In the genomic region with DNA sequence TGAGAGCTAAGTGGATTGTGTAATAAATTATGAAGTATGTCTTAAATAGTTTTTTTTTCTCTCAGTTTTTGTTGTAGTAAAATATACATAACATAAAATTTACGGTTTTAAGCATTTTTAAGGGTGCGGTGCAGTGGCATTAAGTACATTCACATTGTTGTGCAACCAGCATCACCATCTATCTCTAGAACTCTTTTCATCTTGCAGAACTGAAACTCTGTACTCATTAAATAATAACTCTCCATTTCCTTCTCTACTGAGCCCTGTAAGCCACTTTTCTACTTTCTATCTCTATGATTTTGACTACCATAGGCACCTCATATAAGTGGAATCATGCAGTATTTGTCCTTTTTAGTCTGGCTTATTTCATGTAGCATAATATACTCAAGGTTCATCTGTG, we compare ENCODE assay signal across 12 cellular contexts.
DNase-seq lines count a peak whose midpoint lies in the region; ATAC-seq, FAIRE-seq and TF ChIP-seq lines count a peak whose summit lies in the region.
"Had no signal": no experiment of that assay in that cellular context is flagged by ENCODE, and none has a peak within 500 bp of the region (broad histone marks: within the 10 kb centered on the region; RNA-seq: fewer than 3 reads in every experiment).

No MANE protein-coding gene starts in this region.

- CTCF ChIA-PET in HepG2 (lab: Yijun Ruan, JAX; ENCODE audit: low intra/inter-chr PET ratio, low total read pairs): no interaction called here

- H3K79me2 ChIP-seq in HepG2 (ENCODE audit: insufficient read depth, low read length) (no peaks in the 10 kb centered on the region), GM23338 (replicated peaks; ENCODE audit: insufficient read depth) (peaks cover 17% of the 10 kb centered on the region; the same call in 1 of the 2 replicates)

- H3K27me3 ChIP-seq in HepG2 (ENCODE audit: control insufficient read depth in 1 of 2, insufficient read depth in 2 of 2, low read length in 2 of 2) (no peaks in the 10 kb centered on the region), GM23338 (ENCODE audit: insufficient read depth) (no peaks in the 10 kb centered on the region)

- peak; percentile 83 for ATAC-seq in GM18868 (IDR thresholded peaks at IDR 0.05; ENCODE audit: unreplicated experiment)
- peak; percentile 64 for ATAC-seq in GM21529 (IDR thresholded peaks at IDR 0.05; ENCODE audit: unreplicated experiment)
- peak; percentile 81 for ATAC-seq in HG03432 (IDR thresholded peaks at IDR 0.05; ENCODE audit: unreplicated experiment)
- no peak for ATAC-seq in HepG2
- ATAC-seq in GM23338: no peak

- 98% methylated on average over 2 of the region's 2 CpGs for WGBS in HepG2 (ENCODE audit: low lambda C conversion rate)

- H3K4me1 Mint-ChIP-seq in GM23338: no peaks in the 10 kb centered on the region

- TF ChIP-seq POLR2A in HepG2 (IDR thresholded peaks at IDR 0.05; ENCODE audit: insufficient read depth in 1 of 2, low read depth in 2 of 2, low read length in 2 of 2): no peak

- DNase-seq in HepG2 (ENCODE audit: low spot score) (no peak), NCI-H2196 treated with DMSO at 0.1 percent for 48 hours (lab: John Stamatoyannopoulos, UW; ENCODE audit: unreplicated experiment) (no peak), HPDE6-E6E7 (ENCODE audit: extremely low spot score) (no peak), GM23338 (ENCODE audit: low spot score) (no peak)
- DNase-seq in activated CD4-positive, alpha-beta T cell treated with anti-CD3 and anti-CD28 coated beads, Interleukin-2, amount 50 U/mL, for 4 hours: no peak
- DNase-seq: activated naive CD4-positive, alpha-beta T cell; DMS153 had no signal

- peaks cover 64% of the 10 kb centered on the region for H3K36me3 Mint-ChIP-seq in GM23338 (ENCODE audit: low read depth)

- TF ChIP-seq EP300 in HepG2 (IDR thresholded peaks at IDR 0.05; ENCODE audit: low read depth in 2 of 2, low read length in 2 of 2) (no peak), HepG2 (CRISPR knock-in tag; IDR thresholded peaks at IDR 0.05; ENCODE audit: borderline replicate concordance) (no peak)

- TF ChIP-seq CTCF in HepG2 (CRISPR knock-in tag; IDR thresholded peaks at IDR 0.05): no peak
- TF ChIP-seq CTCF in GM23338 (conservative IDR thresholded peaks at IDR 0.05; ENCODE audit: low read depth in 2 of 2): no peak

- H3K9me3 ChIP-seq in HepG2 (ENCODE audit: low read length): no peaks in the 10 kb centered on the region

- H3K27ac Mint-ChIP-seq in GM23338: no peak overlapping the region

- H3K4me1 ChIP-seq in HepG2 (ENCODE audit: insufficient read depth, low read length) (no peaks in the 10 kb centered on the region), GM23338 (ENCODE audit: insufficient read depth) (no peaks in the 10 kb centered on the region)

- no peak overlapping the region for H3K4me3 Mint-ChIP-seq in GM23338

- no peak overlapping the region for H2AFZ ChIP-seq in HepG2 (ENCODE audit: low read length)
- no peak overlapping the region for H2AFZ ChIP-seq in GM23338

- no peak for TF ChIP-seq RAD21 in HepG2 (CRISPR knock-in tag; IDR thresholded peaks at IDR 0.05)

- intact Hi-C loops in HepG2 (cut with micrococcal nuclease; ENCODE audit: unreplicated experiment): no loop called here

- H3K9ac ChIP-seq in HepG2 (ENCODE audit: insufficient read depth, low read depth, low read length): no peak overlapping the region

- H3K27ac ChIP-seq in HepG2 (ENCODE audit: extremely low read length, insufficient read depth, low read length) (no peak overlapping the region), GM23338 (ENCODE audit: low read depth) (no peak overlapping the region)

- POLR2A ChIA-PET in HepG2 (lab: Yijun Ruan, JAX): no interaction called here

- no peaks in the 10 kb centered on the region for H3K9me2 ChIP-seq in GM23338 (ENCODE audit: insufficient read depth)

- peaks cover 6 to 26% of the 10 kb centered on the region in 2 experiments for H3K36me3 ChIP-seq in HepG2 (replicated peaks in 1 of 2; ENCODE audit: control insufficient read depth in 1 of 2, insufficient read depth in 2 of 2, low read length in 2 of 2)
- peaks cover 9% of the 10 kb centered on the region for H3K36me3 ChIP-seq in GM23338 (ENCODE audit: insufficient read depth)

- FAIRE-seq in HepG2 (lab: Jason Lieb, UNC): no peak
- FAIRE-seq: islet of Langerhans, urothelium cell line had no signal

- no peaks in the 10 kb centered on the region; the same call in 1 of the 2 replicates for H3F3A ChIP-seq in GM23338 (replicated peaks; ENCODE audit: low read depth)

- no peaks in the 10 kb centered on the region for H4K20me1 ChIP-seq in HepG2 (ENCODE audit: insufficient read depth, low read length)
- H4K20me1 ChIP-seq in GM23338 (replicated peaks; ENCODE audit: insufficient read depth): peaks cover 11% of the 10 kb centered on the region; the same call in 1 of the 2 replicates

- no peak overlapping the region for H3K4me3 ChIP-seq in HepG2 (replicated peaks in 1 of 3; ENCODE audit: insufficient read depth in 1 of 3, low read depth in 2 of 3, low read length in 3 of 3)
- H3K4me3 ChIP-seq in GM23338: no peak overlapping the region

- H3K9me3 Mint-ChIP-seq in GM23338: no peaks in the 10 kb centered on the region

- no TSS peak for BruUV-seq in HepG2 (replicated peaks; lab: Mats Ljungman, UMichigan)

- in situ Hi-C loops in HepG2 (cut with HindIII; ENCODE audit: extremely low pct_ligation_motif_present, low pct_unique_long_range_greater_than_20kb): no loop called here

- H3K4me2 ChIP-seq in HepG2 (ENCODE audit: low read depth, low read length) (no peak overlapping the region), GM23338 (no peak overlapping the region)

- peaks cover 4% of the 10 kb centered on the region for H3K27me3 Mint-ChIP-seq in GM23338 (ENCODE audit: insufficient read depth, low read depth, poor library complexity)

TF ChIP-seq in HepG2, 621 proteins besides CTCF, POLR2A, EP300 and RAD21:
- no peak for TF ChIP-seq MEIS2 (CRISPR knock-in tag; IDR thresholded peaks at IDR 0.05)
- TF ChIP-seq CEBPB (IDR thresholded peaks at IDR 0.05; ENCODE audit: borderline replicate concordance, low read depth, low read length): 0 out of 2 replicates have a peak, but pooled peaks have one; percentile 5
- no peak for TF ChIP-seq ARNT (IDR thresholded peaks at IDR 0.05)
- no peak for TF ChIP-seq TCF12 (IDR thresholded peaks at IDR 0.05)
- TF ChIP-seq TCF12 (CRISPR knock-in tag; IDR thresholded peaks at IDR 0.05): no peak
- TF ChIP-seq ZNF33A (CRISPR knock-in tag; IDR thresholded peaks at IDR 0.05; ENCODE audit: borderline replicate concordance): no peak
- TF ChIP-seq SETDB1 (CRISPR knock-in tag; IDR thresholded peaks at IDR 0.05; ENCODE audit: borderline replicate concordance): no peak
- no peak for TF ChIP-seq MIER2 (CRISPR knock-in tag; IDR thresholded peaks at IDR 0.05)

TF ChIP-seq in GM23338, 12 proteins besides CTCF, POLR2A, EP300 and RAD21 (continues in another document):
- TF ChIP-seq, protein P1, sequence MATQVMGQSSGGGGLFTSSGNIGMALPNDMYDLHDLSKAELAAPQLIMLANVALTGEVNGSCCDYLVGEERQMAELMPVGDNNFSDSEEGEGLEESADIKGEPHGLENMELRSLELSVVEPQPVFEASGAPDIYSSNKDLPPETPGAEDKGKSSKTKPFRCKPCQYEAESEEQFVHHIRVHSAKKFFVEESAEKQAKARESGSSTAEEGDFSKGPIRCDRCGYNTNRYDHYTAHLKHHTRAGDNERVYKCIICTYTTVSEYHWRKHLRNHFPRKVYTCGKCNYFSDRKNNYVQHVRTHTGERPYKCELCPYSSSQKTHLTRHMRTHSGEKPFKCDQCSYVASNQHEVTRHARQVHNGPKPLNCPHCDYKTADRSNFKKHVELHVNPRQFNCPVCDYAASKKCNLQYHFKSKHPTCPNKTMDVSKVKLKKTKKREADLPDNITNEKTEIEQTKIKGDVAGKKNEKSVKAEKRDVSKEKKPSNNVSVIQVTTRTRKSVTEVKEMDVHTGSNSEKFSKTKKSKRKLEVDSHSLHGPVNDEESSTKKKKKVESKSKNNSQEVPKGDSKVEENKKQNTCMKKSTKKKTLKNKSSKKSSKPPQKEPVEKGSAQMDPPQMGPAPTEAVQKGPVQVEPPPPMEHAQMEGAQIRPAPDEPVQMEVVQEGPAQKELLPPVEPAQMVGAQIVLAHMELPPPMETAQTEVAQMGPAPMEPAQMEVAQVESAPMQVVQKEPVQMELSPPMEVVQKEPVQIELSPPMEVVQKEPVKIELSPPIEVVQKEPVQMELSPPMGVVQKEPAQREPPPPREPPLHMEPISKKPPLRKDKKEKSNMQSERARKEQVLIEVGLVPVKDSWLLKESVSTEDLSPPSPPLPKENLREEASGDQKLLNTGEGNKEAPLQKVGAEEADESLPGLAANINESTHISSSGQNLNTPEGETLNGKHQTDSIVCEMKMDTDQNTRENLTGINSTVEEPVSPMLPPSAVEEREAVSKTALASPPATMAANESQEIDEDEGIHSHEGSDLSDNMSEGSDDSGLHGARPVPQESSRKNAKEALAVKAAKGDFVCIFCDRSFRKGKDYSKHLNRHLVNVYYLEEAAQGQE (IDR thresholded peaks at IDR 0.05; ENCODE audit: unreplicated experiment): no peak

Comparison
In these comparisons a context has a peak if more than half of its experiments do, and no peak if none do; other contexts are left out.
1. ATAC-seq: peak in GM18868 (single experiment), GM21529 (single experiment) and HG03432 (single experiment); none in HepG2 (single experiment) and GM23338 (single experiment).